Comparison of ENCODE assay signal across 18 cellular contexts in genomic region chr2:206858972-206859739, GRCh38.
DNase-seq lines count a peak whose midpoint lies in the region; ATAC-seq and TF ChIP-seq lines count a peak whose summit lies in the region.
"Had no signal": no experiment of that assay in that cellular context is flagged by ENCODE, and none has a peak within 500 bp of the region (broad histone marks: within the 10 kb centered on the region; RNA-seq: fewer than 3 reads in every experiment).

No MANE protein-coding gene starts in this region.

- peak overlapping the region; percentile 61 for H2AFZ ChIP-seq in Loucy (ENCODE audit: low read length)

- no peaks in the 10 kb centered on the region for H3K36me3 Mint-ChIP-seq in activated T-helper 17 cell treated with anti-CD3 and anti-CD28 coated beads, Interleukin-2, amount 50 U/mL, for 72 hours (ENCODE audit: low read depth)
- no peaks in the 10 kb centered on the region for H3K36me3 Mint-ChIP-seq in natural killer cell
- H3K36me3 Mint-ChIP-seq: stimulated activated memory B cell treated with anti-CD40 and anti-IgM and Interleukin-4, amounts not matched to agents 10 μg/mL and 1 μg/mL and 100 μg/mL, for 72 hours had no signal

- peak; percentile 86 for ATAC-seq in activated T-helper 17 cell treated with anti-CD3 and anti-CD28 coated beads, Interleukin-2, amount 50 U/mL, for 72 hours (replicated peaks)
- ATAC-seq in natural killer cell = peak; percentile 36 to 58 (median 57)
- ATAC-seq: SK-N-SH treated with all-trans-retinoic acid at 6 μM for 48 hours, upper lobe of right lung had no signal

- peak overlapping the region; percentile 75 for H3K27ac Mint-ChIP-seq in activated T-helper 17 cell treated with anti-CD3 and anti-CD28 coated beads, Interleukin-2, amount 50 U/mL, for 72 hours
- H3K27ac Mint-ChIP-seq in natural killer cell = peak overlapping the region; percentile 43 to 74
- H3K27ac Mint-ChIP-seq: activated B cell treated with CpG ODN at 0.5 μM for 24 hours; stimulated activated memory B cell treated with anti-CD40 and anti-IgM and Interleukin-4, amounts not matched to agents 10 μg/mL and 1 μg/mL and 100 μg/mL, for 72 hours had no signal

- H3K36me3 ChIP-seq in Loucy (ENCODE audit: insufficient read depth, low read length) = no peaks in the 10 kb centered on the region
- H3K36me3 ChIP-seq: BE2C, Peyer's patch, prostate gland, upper lobe of right lung had no signal

- H3K4me3 Mint-ChIP-seq in activated T-helper 17 cell treated with anti-CD3 and anti-CD28 coated beads, Interleukin-2, amount 50 U/mL, for 72 hours = peak overlapping the region; percentile 61
- peak overlapping the region; percentile 71 for H3K4me3 Mint-ChIP-seq in natural killer cell
- H3K4me3 Mint-ChIP-seq: activated B cell treated with CpG ODN at 0.5 μM for 24 hours; stimulated activated memory B cell treated with anti-CD40 and anti-IgM and Interleukin-4, amounts not matched to agents 10 μg/mL and 1 μg/mL and 100 μg/mL, for 72 hours had no signal

- TF ChIP-seq CTCF in Loucy (conservative IDR thresholded peaks at IDR 0.05; ENCODE audit: low read length) (no peak), natural killer cell (IDR thresholded peaks at IDR 0.05) (no peak)

- H3K9me2 ChIP-seq in Loucy (replicated peaks; ENCODE audit: low read depth, low read length) = no peaks in the 10 kb centered on the region

- intact Hi-C loops in natural killer cell (cut with micrococcal nuclease) = no loop called here

- peak overlapping the region; percentile 46 for H3K9ac ChIP-seq in Loucy (ENCODE audit: low read depth, low read length, poor library complexity, severe bottlenecking)

- no peaks in the 10 kb centered on the region for H3K27me3 Mint-ChIP-seq in activated T-helper 17 cell treated with anti-CD3 and anti-CD28 coated beads, Interleukin-2, amount 50 U/mL, for 72 hours
- no peaks in the 10 kb centered on the region for H3K27me3 Mint-ChIP-seq in natural killer cell (ENCODE audit: low read depth in 2 of 2)
- H3K27me3 Mint-ChIP-seq: activated B cell treated with CpG ODN at 0.5 μM for 24 hours; stimulated activated memory B cell treated with anti-CD40 and anti-IgM and Interleukin-4, amounts not matched to agents 10 μg/mL and 1 μg/mL and 100 μg/mL, for 72 hours had no signal

- H3K79me2 ChIP-seq in Loucy (ENCODE audit: insufficient read depth, low read length) = no peaks in the 10 kb centered on the region

- H3K4me2 ChIP-seq in Loucy (ENCODE audit: low read depth, low read length, poor library complexity, severe bottlenecking) = peak overlapping the region; percentile 72

- H3F3A ChIP-seq in Loucy (ENCODE audit: low read depth) = peaks cover 6% of the 10 kb centered on the region

- H3K4me3 ChIP-seq in Loucy (ENCODE audit: low read length, poor library complexity, severe bottlenecking) = peak overlapping the region; percentile 55
- H3K4me3 ChIP-seq: lung, Peyer's patch, prostate gland, upper lobe of right lung had no signal

- peak; percentile 4 for DNase-seq in CMK (ENCODE audit: low read depth)
- no peak for DNase-seq in natural killer cell
- DNase-seq in caudate nucleus (lab: John Stamatoyannopoulos, UW) = no peak
- DNase-seq in NOMO-1 treated with dmso at 0.1 percent for 144 hours (lab: John Stamatoyannopoulos, UW; ENCODE audit: unreplicated experiment) = no peak
- DNase-seq in MV-4-11 (lab: John Stamatoyannopoulos, UW) = no peak
- DNase-seq in NCI-H748 treated with DMSO at 0.1 percent for 48 hours (lab: John Stamatoyannopoulos, UW) = no peak
- DNase-seq: activated B cell treated with CpG ODN at 0.5 μM for 24 hours, BE2C, DMS53, NCI-H82, Peyer's patch, upper lobe of right lung had no signal

- peaks cover 42% of the 10 kb centered on the region for H3K4me1 ChIP-seq in Loucy (ENCODE audit: insufficient read depth, low read length, poor library complexity, severe bottlenecking)
- H3K4me1 ChIP-seq: Peyer's patch, prostate gland, upper lobe of right lung had no signal

- peaks cover 11% of the 10 kb centered on the region for H3K4me1 Mint-ChIP-seq in activated T-helper 17 cell treated with anti-CD3 and anti-CD28 coated beads, Interleukin-2, amount 50 U/mL, for 72 hours
- peaks cover 14 to 19% of the 10 kb centered on the region in 2 donors for H3K4me1 Mint-ChIP-seq in natural killer cell

- H4K20me1 ChIP-seq in Loucy (ENCODE audit: insufficient read depth, low read length, poor library complexity, severe bottlenecking) = no peaks in the 10 kb centered on the region

- H3K9me3 ChIP-seq in Loucy (ENCODE audit: insufficient read depth, low read depth, low read length) = no peaks in the 10 kb centered on the region
- H3K9me3 ChIP-seq: BE2C, Peyer's patch, prostate gland, upper lobe of right lung had no signal

- no peak overlapping the region for H3K27ac ChIP-seq in caudate nucleus (ENCODE audit: low read depth, low read length)
- H3K27ac ChIP-seq: Peyer's patch, prostate gland, upper lobe of right lung had no signal

- no peaks in the 10 kb centered on the region for H3K27me3 ChIP-seq in Loucy (ENCODE audit: insufficient read depth, low read length, poor library complexity, severe bottlenecking)
- H3K27me3 ChIP-seq: BE2C, Peyer's patch, upper lobe of right lung had no signal

- H3K9me3 Mint-ChIP-seq in activated T-helper 17 cell treated with anti-CD3 and anti-CD28 coated beads, Interleukin-2, amount 50 U/mL, for 72 hours = no peaks in the 10 kb centered on the region
- no peaks in the 10 kb centered on the region for H3K9me3 Mint-ChIP-seq in natural killer cell
- H3K9me3 Mint-ChIP-seq: activated B cell treated with CpG ODN at 0.5 μM for 24 hours; stimulated activated memory B cell treated with anti-CD40 and anti-IgM and Interleukin-4, amounts not matched to agents 10 μg/mL and 1 μg/mL and 100 μg/mL, for 72 hours had no signal
